2 cellular contexts compared by ENCODE assay signal in the genomic region with DNA sequence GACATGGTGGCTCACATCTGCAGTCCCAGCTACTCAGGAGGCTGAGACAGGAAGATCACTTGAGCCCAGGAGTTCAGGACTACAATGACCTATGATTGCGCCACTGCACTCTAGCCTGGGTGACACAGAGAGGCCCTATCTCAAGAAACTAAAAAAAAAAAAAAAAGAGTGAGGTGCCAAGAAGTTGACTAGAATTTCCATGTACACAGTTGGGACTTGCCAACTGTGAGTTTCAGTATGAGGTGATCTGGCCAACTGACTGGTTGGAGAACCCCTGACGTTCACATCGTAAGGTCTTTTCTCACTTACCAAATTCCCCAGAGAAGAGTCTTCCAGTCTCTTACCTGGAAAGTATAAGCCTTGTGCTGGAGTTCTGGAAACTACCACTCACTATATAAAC.
TF ChIP-seq lines count a peak whose summit lies in the region.

No MANE protein-coding gene starts in this region.

TF ChIP-seq in GM12878, 131 proteins besides CTCF, POLR2A, EP300 and RAD21 (continues in another document):
- TF ChIP-seq SIX5 (IDR thresholded peaks at IDR 0.05; ENCODE audit: low read depth, low read length, severe bottlenecking): no peak
- TF ChIP-seq, protein P1, sequence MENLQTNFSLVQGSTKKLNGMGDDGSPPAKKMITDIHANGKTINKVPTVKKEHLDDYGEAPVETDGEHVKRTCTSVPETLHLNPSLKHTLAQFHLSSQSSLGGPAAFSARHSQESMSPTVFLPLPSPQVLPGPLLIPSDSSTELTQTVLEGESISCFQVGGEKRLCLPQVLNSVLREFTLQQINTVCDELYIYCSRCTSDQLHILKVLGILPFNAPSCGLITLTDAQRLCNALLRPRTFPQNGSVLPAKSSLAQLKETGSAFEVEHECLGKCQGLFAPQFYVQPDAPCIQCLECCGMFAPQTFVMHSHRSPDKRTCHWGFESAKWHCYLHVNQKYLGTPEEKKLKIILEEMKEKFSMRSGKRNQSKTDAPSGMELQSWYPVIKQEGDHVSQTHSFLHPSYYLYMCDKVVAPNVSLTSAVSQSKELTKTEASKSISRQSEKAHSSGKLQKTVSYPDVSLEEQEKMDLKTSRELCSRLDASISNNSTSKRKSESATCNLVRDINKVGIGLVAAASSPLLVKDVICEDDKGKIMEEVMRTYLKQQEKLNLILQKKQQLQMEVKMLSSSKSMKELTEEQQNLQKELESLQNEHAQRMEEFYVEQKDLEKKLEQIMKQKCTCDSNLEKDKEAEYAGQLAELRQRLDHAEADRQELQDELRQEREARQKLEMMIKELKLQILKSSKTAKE (IDR thresholded peaks at IDR 0.05; ENCODE audit: low read depth, poor library complexity, severe bottlenecking): no peak
- TF ChIP-seq HDGF (IDR thresholded peaks at IDR 0.05): no peak
- no peak for TF ChIP-seq MTA3 (IDR thresholded peaks at IDR 0.05; ENCODE audit: borderline replicate concordance, low read length)
- no peak for TF ChIP-seq BHLHE40 (IDR thresholded peaks at IDR 0.05; ENCODE audit: borderline replicate concordance in 1 of 2, low read depth in 2 of 2, low read length in 1 of 2)
- no peak for TF ChIP-seq MYC (IDR thresholded peaks at IDR 0.05; ENCODE audit: insufficient read depth, insufficient read length, insufficient replicate concordance, low read length, severe bottlenecking)
- peak; percentile 23; the same call in 1 of the 2 replicates for TF ChIP-seq RUNX3 (IDR thresholded peaks at IDR 0.05; ENCODE audit: low read length)
- no peak for TF ChIP-seq RELA (IDR thresholded peaks at IDR 0.05; ENCODE audit: borderline replicate concordance, partially characterized antibody)
- TF ChIP-seq HCFC1 (IDR thresholded peaks at IDR 0.05; ENCODE audit: low read length): no peak
- no peak for TF ChIP-seq NR2C2 (IDR thresholded peaks at IDR 0.05; ENCODE audit: borderline replicate concordance, control insufficient read depth, insufficient read length, low read depth)
- TF ChIP-seq TBL1XR1 (IDR thresholded peaks at IDR 0.05; ENCODE audit: low read depth, low read length): no peak
- no peak for TF ChIP-seq MXI1 (IDR thresholded peaks at IDR 0.05; ENCODE audit: low read depth, low read length)
- TF ChIP-seq, protein P2, sequence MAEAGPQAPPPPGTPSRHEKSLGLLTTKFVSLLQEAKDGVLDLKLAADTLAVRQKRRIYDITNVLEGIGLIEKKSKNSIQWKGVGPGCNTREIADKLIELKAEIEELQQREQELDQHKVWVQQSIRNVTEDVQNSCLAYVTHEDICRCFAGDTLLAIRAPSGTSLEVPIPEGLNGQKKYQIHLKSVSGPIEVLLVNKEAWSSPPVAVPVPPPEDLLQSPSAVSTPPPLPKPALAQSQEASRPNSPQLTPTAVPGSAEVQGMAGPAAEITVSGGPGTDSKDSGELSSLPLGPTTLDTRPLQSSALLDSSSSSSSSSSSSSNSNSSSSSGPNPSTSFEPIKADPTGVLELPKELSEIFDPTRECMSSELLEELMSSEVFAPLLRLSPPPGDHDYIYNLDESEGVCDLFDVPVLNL (IDR thresholded peaks at IDR 0.05; ENCODE audit: low read depth, low read length): no peak
- no peak for TF ChIP-seq ETV6 (conservative IDR thresholded peaks at IDR 0.05 in 1 of 2, IDR thresholded peaks at IDR 0.05 in 1 of 2; ENCODE audit: borderline replicate concordance in 1 of 2, low read depth in 1 of 2)
- TF ChIP-seq, protein P3, sequence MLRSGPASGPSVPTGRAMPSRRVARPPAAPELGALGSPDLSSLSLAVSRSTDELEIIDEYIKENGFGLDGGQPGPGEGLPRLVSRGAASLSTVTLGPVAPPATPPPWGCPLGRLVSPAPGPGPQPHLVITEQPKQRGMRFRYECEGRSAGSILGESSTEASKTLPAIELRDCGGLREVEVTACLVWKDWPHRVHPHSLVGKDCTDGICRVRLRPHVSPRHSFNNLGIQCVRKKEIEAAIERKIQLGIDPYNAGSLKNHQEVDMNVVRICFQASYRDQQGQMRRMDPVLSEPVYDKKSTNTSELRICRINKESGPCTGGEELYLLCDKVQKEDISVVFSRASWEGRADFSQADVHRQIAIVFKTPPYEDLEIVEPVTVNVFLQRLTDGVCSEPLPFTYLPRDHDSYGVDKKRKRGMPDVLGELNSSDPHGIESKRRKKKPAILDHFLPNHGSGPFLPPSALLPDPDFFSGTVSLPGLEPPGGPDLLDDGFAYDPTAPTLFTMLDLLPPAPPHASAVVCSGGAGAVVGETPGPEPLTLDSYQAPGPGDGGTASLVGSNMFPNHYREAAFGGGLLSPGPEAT (IDR thresholded peaks at IDR 0.05; ENCODE audit: low read depth): peak; percentile 82
- no peak for TF ChIP-seq IRF4 (IDR thresholded peaks at IDR 0.05; ENCODE audit: low read depth, low read length)
- TF ChIP-seq NR2F1 (conservative IDR thresholded peaks at IDR 0.05): no peak
- TF ChIP-seq, protein P4, sequence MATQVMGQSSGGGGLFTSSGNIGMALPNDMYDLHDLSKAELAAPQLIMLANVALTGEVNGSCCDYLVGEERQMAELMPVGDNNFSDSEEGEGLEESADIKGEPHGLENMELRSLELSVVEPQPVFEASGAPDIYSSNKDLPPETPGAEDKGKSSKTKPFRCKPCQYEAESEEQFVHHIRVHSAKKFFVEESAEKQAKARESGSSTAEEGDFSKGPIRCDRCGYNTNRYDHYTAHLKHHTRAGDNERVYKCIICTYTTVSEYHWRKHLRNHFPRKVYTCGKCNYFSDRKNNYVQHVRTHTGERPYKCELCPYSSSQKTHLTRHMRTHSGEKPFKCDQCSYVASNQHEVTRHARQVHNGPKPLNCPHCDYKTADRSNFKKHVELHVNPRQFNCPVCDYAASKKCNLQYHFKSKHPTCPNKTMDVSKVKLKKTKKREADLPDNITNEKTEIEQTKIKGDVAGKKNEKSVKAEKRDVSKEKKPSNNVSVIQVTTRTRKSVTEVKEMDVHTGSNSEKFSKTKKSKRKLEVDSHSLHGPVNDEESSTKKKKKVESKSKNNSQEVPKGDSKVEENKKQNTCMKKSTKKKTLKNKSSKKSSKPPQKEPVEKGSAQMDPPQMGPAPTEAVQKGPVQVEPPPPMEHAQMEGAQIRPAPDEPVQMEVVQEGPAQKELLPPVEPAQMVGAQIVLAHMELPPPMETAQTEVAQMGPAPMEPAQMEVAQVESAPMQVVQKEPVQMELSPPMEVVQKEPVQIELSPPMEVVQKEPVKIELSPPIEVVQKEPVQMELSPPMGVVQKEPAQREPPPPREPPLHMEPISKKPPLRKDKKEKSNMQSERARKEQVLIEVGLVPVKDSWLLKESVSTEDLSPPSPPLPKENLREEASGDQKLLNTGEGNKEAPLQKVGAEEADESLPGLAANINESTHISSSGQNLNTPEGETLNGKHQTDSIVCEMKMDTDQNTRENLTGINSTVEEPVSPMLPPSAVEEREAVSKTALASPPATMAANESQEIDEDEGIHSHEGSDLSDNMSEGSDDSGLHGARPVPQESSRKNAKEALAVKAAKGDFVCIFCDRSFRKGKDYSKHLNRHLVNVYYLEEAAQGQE (IDR thresholded peaks at IDR 0.05; ENCODE audit: low read depth, low read length): no peak
- TF ChIP-seq POU2F2 (IDR thresholded peaks at IDR 0.05; ENCODE audit: borderline replicate concordance, low read depth, low read length): no peak
- TF ChIP-seq RBBP5 (conservative IDR thresholded peaks at IDR 0.05): no peak
- no peak for TF ChIP-seq EZH2 (IDR thresholded peaks at IDR 0.05; ENCODE audit: borderline replicate concordance, control insufficient read depth, low read depth, low read length)
- peak; percentile 51; the same call in 1 of the 2 replicates for TF ChIP-seq ZNF384 (IDR thresholded peaks at IDR 0.05; ENCODE audit: borderline replicate concordance, low read depth, low read length)
- no peak for TF ChIP-seq EGR1 (IDR thresholded peaks at IDR 0.05; ENCODE audit: borderline replicate concordance in 1 of 2, low read depth in 2 of 2, low read length in 2 of 2)

TF ChIP-seq in SK-N-SH, 30 proteins besides CTCF, POLR2A, EP300 and RAD21:
- TF ChIP-seq EZH2phosphoT487 (IDR thresholded peaks at IDR 0.05; ENCODE audit: borderline replicate concordance, low read depth) (no peak), CHD2 (IDR thresholded peaks at IDR 0.05; ENCODE audit: low read length, partially characterized antibody) (no peak), MEF2A (IDR thresholded peaks at IDR 0.05; ENCODE audit: borderline replicate concordance, low read depth) (no peak), POLR2AphosphoS5 (IDR thresholded peaks at IDR 0.05; ENCODE audit: low read depth, low read length) (no peak), TEAD4 (IDR thresholded peaks at IDR 0.05; ENCODE audit: borderline replicate concordance, insufficient read depth) (no peak), RCOR1 (IDR thresholded peaks at IDR 0.05; ENCODE audit: low read length) (no peak), YY1 (IDR thresholded peaks at IDR 0.05; ENCODE audit: low read depth) (no peak), FOXJ3 (CRISPR knock-in tag; IDR thresholded peaks at IDR 0.05) (no peak), RFX5 (IDR thresholded peaks at IDR 0.05; ENCODE audit: low read length) (no peak), TCF12 (IDR thresholded peaks at IDR 0.05) (no peak), NFIC (IDR thresholded peaks at IDR 0.05; ENCODE audit: borderline replicate concordance) (no peak), FOSL2 (IDR thresholded peaks at IDR 0.05; ENCODE audit: borderline replicate concordance, low read depth) (no peak), TAF1 (IDR thresholded peaks at IDR 0.05; ENCODE audit: borderline replicate concordance, low read depth, low read length) (no peak), GATA2 (CRISPR knock-in tag; IDR thresholded peaks at IDR 0.05) (no peak), NRF1 (IDR thresholded peaks at IDR 0.05; ENCODE audit: low read depth, low read length) (no peak), MXI1 (IDR thresholded peaks at IDR 0.05; ENCODE audit: low read depth, low read length) (no peak)
- TF ChIP-seq, protein P5, sequence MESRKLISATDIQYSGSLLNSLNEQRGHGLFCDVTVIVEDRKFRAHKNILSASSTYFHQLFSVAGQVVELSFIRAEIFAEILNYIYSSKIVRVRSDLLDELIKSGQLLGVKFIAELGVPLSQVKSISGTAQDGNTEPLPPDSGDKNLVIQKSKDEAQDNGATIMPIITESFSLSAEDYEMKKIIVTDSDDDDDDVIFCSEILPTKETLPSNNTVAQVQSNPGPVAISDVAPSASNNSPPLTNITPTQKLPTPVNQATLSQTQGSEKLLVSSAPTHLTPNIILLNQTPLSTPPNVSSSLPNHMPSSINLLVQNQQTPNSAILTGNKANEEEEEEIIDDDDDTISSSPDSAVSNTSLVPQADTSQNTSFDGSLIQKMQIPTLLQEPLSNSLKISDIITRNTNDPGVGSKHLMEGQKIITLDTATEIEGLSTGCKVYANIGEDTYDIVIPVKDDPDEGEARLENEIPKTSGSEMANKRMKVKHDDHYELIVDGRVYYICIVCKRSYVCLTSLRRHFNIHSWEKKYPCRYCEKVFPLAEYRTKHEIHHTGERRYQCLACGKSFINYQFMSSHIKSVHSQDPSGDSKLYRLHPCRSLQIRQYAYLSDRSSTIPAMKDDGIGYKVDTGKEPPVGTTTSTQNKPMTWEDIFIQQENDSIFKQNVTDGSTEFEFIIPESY (IDR thresholded peaks at IDR 0.05; ENCODE audit: borderline replicate concordance, low read depth): no peak
- TF ChIP-seq, protein P6, sequence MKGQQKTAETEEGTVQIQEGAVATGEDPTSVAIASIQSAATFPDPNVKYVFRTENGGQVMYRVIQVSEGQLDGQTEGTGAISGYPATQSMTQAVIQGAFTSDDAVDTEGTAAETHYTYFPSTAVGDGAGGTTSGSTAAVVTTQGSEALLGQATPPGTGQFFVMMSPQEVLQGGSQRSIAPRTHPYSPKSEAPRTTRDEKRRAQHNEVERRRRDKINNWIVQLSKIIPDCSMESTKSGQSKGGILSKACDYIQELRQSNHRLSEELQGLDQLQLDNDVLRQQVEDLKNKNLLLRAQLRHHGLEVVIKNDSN (IDR thresholded peaks at IDR 0.05; ENCODE audit: borderline replicate concordance, low read depth): no peak
- TF ChIP-seq, protein P7, sequence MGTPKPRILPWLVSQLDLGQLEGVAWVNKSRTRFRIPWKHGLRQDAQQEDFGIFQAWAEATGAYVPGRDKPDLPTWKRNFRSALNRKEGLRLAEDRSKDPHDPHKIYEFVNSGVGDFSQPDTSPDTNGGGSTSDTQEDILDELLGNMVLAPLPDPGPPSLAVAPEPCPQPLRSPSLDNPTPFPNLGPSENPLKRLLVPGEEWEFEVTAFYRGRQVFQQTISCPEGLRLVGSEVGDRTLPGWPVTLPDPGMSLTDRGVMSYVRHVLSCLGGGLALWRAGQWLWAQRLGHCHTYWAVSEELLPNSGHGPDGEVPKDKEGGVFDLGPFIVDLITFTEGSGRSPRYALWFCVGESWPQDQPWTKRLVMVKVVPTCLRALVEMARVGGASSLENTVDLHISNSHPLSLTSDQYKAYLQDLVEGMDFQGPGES (IDR thresholded peaks at IDR 0.05; ENCODE audit: low read depth, low read length): no peak
- TF ChIP-seq, protein P8, sequence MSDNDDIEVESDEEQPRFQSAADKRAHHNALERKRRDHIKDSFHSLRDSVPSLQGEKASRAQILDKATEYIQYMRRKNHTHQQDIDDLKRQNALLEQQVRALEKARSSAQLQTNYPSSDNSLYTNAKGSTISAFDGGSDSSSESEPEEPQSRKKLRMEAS (IDR thresholded peaks at IDR 0.05; ENCODE audit: low read depth): no peak
